In the genomic region with DNA sequence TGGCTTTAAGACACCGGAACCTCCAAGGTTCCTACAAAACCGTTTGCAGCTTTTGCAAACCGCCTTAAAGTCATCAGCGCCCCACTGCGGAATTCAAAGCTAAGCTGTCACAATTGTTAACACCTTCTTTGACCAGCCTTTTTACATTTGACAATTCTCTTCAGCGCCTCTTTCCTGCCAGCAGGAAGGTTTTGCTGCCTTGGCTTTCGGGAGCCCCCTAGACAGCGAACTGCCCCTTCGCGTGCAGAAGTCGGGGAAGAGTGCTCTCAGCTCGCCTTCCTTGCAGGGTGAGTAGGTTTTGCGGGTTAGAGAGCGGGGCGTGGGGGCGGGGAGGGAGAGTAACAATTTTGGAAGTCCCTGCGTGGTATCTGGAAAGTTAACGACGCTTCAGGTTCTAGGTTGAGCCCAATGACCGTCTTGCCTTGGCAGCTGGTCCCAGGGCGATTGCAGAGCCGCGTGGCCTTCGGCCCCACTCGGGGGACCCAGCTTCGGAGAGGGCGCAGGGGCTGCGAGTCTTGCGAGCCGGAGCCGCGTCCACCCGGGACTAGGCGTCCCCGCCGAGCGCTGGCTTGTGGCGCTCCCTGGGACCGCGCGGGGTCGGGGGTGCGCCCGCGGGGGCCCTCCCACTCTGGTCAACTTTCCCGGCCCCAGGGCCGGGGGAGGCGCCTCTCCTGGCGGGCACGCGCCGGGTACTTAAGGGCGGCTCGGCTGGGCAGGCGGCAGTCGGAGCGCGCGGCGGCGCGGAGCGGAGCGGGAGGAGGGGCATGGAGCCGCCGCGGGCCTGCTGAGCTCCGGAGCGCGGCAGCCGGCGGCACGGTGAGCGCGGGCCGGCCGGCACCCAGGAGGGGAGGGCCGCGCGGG, we compare ENCODE assay signal across 1 cellular context.
TF ChIP-seq lines count a peak whose summit lies in the region.

A gene with protein sequence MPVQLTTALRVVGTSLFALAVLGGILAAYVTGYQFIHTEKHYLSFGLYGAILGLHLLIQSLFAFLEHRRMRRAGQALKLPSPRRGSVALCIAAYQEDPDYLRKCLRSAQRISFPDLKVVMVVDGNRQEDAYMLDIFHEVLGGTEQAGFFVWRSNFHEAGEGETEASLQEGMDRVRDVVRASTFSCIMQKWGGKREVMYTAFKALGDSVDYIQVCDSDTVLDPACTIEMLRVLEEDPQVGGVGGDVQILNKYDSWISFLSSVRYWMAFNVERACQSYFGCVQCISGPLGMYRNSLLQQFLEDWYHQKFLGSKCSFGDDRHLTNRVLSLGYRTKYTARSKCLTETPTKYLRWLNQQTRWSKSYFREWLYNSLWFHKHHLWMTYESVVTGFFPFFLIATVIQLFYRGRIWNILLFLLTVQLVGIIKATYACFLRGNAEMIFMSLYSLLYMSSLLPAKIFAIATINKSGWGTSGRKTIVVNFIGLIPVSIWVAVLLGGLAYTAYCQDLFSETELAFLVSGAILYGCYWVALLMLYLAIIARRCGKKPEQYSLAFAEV (plus strand): TSS at position 153 of the 861 bp plus-strand sequence. CDS start 3,743 bp downstream, outside the sequence.

TF ChIP-seq in K562, 482 proteins besides CTCF, POLR2A, EP300 and RAD21 (continued from another document):
- TF ChIP-seq, protein P1, sequence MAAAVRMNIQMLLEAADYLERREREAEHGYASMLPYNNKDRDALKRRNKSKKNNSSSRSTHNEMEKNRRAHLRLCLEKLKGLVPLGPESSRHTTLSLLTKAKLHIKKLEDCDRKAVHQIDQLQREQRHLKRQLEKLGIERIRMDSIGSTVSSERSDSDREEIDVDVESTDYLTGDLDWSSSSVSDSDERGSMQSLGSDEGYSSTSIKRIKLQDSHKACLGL (CRISPR knock-in tag; IDR thresholded peaks at IDR 0.05; ENCODE audit: borderline replicate concordance, poor library complexity, severe bottlenecking), result no peak
- no peak for TF ChIP-seq HLTF (IDR thresholded peaks at IDR 0.05)
- no peak for TF ChIP-seq ATF1 (CRISPR knock-in tag; IDR thresholded peaks at IDR 0.05)
- TF ChIP-seq ATF1 (tag; IDR thresholded peaks at IDR 0.05), result peak; percentile 34; the same call in 1 of the 2 replicates
- TF ChIP-seq, protein P2, sequence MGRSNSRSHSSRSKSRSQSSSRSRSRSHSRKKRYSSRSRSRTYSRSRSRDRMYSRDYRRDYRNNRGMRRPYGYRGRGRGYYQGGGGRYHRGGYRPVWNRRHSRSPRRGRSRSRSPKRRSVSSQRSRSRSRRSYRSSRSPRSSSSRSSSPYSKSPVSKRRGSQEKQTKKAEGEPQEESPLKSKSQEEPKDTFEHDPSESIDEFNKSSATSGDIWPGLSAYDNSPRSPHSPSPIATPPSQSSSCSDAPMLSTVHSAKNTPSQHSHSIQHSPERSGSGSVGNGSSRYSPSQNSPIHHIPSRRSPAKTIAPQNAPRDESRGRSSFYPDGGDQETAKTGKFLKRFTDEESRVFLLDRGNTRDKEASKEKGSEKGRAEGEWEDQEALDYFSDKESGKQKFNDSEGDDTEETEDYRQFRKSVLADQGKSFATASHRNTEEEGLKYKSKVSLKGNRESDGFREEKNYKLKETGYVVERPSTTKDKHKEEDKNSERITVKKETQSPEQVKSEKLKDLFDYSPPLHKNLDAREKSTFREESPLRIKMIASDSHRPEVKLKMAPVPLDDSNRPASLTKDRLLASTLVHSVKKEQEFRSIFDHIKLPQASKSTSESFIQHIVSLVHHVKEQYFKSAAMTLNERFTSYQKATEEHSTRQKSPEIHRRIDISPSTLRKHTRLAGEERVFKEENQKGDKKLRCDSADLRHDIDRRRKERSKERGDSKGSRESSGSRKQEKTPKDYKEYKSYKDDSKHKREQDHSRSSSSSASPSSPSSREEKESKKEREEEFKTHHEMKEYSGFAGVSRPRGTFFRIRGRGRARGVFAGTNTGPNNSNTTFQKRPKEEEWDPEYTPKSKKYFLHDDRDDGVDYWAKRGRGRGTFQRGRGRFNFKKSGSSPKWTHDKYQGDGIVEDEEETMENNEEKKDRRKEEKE (IDR thresholded peaks at IDR 0.05; ENCODE audit: borderline replicate concordance in 1 of 2, control insufficient read depth in 1 of 2, low read depth in 2 of 2, low read length in 1 of 2), result no peak
- no peak for TF ChIP-seq ESRRA (IDR thresholded peaks at IDR 0.05; ENCODE audit: borderline replicate concordance, low read depth)
- peak; percentile 46; the same call in 1 of the 2 replicates for TF ChIP-seq ETV5 (CRISPR knock-in tag; IDR thresholded peaks at IDR 0.05; ENCODE audit: low read depth)
- TF ChIP-seq, protein P3, sequence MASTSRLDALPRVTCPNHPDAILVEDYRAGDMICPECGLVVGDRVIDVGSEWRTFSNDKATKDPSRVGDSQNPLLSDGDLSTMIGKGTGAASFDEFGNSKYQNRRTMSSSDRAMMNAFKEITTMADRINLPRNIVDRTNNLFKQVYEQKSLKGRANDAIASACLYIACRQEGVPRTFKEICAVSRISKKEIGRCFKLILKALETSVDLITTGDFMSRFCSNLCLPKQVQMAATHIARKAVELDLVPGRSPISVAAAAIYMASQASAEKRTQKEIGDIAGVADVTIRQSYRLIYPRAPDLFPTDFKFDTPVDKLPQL (IDR thresholded peaks at IDR 0.05; ENCODE audit: extremely low read depth, insufficient read length), result no peak
- TF ChIP-seq MBD2 (IDR thresholded peaks at IDR 0.05; ENCODE audit: borderline replicate concordance, low read depth), result no peak
- TF ChIP-seq MIER1 (IDR thresholded peaks at IDR 0.05; ENCODE audit: low read depth), result no peak
- 0 out of 2 replicates have a peak, but pooled peaks have one; percentile 25 for TF ChIP-seq STAG1 (CRISPR knock-in tag; IDR thresholded peaks at IDR 0.05; ENCODE audit: borderline replicate concordance)
- TF ChIP-seq ADNP (tag; IDR thresholded peaks at IDR 0.05), result no peak
- peak in 1 of 2 experiments; percentile 24; a peak in 1 of 4 replicates for TF ChIP-seq NRF1 (conservative IDR thresholded peaks at IDR 0.05 in 1 of 2, IDR thresholded peaks at IDR 0.05 in 1 of 2)
- TF ChIP-seq GATAD2A (IDR thresholded peaks at IDR 0.05), result no peak
- peak; percentile 55; the same call in 1 of the 2 replicates for TF ChIP-seq HNRNPL (IDR thresholded peaks at IDR 0.05; ENCODE audit: low read depth, low read length)
- no peak for TF ChIP-seq OTX1 (CRISPR knock-in tag; IDR thresholded peaks at IDR 0.05)
- no peak; the same call in 1 of the 2 replicates for TF ChIP-seq SMAD4 (CRISPR knock-in tag; conservative IDR thresholded peaks at IDR 0.05)
- no peak for TF ChIP-seq FOS (IDR thresholded peaks at IDR 0.05; ENCODE audit: extremely low read depth, insufficient read length)
- peak; percentile 47 for TF ChIP-seq SAP30 (IDR thresholded peaks at IDR 0.05; ENCODE audit: borderline replicate concordance, insufficient read depth, low read depth, low read length, poor library complexity, severe bottlenecking)
- TF ChIP-seq BRCA1 (IDR thresholded peaks at IDR 0.05), result no peak
- no peak for TF ChIP-seq BRCA1 (CRISPR knock-in tag; IDR thresholded peaks at IDR 0.05)
- no peak for TF ChIP-seq MTA2 (IDR thresholded peaks at IDR 0.05; ENCODE audit: low read depth)
- TF ChIP-seq, protein P4, sequence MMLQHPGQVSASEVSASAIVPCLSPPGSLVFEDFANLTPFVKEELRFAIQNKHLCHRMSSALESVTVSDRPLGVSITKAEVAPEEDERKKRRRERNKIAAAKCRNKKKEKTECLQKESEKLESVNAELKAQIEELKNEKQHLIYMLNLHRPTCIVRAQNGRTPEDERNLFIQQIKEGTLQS (IDR thresholded peaks at IDR 0.05), result no peak
- TF ChIP-seq, protein P4 (CRISPR knock-in tag; conservative IDR thresholded peaks at IDR 0.05), result no peak
- TF ChIP-seq, protein P5, sequence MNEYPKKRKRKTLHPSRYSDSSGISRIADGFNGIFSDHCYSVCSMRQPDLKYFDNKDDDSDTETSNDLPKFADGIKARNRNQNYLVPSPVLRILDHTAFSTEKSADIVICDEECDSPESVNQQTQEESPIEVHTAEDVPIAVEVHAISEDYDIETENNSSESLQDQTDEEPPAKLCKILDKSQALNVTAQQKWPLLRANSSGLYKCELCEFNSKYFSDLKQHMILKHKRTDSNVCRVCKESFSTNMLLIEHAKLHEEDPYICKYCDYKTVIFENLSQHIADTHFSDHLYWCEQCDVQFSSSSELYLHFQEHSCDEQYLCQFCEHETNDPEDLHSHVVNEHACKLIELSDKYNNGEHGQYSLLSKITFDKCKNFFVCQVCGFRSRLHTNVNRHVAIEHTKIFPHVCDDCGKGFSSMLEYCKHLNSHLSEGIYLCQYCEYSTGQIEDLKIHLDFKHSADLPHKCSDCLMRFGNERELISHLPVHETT (CRISPR knock-in tag; conservative IDR thresholded peaks at IDR 0.05 in 1 of 2, IDR thresholded peaks at IDR 0.05 in 1 of 2), result no peak
- peak; percentile 77 for TF ChIP-seq L3MBTL2 (IDR thresholded peaks at IDR 0.05)
- TF ChIP-seq ATF7 (IDR thresholded peaks at IDR 0.05), result no peak
- TF ChIP-seq, protein P6, sequence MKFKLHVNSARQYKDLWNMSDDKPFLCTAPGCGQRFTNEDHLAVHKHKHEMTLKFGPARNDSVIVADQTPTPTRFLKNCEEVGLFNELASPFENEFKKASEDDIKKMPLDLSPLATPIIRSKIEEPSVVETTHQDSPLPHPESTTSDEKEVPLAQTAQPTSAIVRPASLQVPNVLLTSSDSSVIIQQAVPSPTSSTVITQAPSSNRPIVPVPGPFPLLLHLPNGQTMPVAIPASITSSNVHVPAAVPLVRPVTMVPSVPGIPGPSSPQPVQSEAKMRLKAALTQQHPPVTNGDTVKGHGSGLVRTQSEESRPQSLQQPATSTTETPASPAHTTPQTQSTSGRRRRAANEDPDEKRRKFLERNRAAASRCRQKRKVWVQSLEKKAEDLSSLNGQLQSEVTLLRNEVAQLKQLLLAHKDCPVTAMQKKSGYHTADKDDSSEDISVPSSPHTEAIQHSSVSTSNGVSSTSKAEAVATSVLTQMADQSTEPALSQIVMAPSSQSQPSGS (CRISPR knock-in tag; IDR thresholded peaks at IDR 0.05), result no peak
TF ChIP-seq in K562: peak in this region for 44.
